Comparison of ENCODE assay signal across 18 cellular contexts in genomic region chr7:22422831-22423615, GRCh38.
A peak's percentile ranks its signal among the peaks of the same experiment; 100 is the strongest.
DNase-seq lines count a peak whose midpoint lies in the region; ATAC-seq, FAIRE-seq and TF ChIP-seq lines count a peak whose summit lies in the region.
"Had no signal": no experiment of that assay in that cellular context is flagged by ENCODE, and none has a peak within 500 bp of the region (broad histone marks: within the 10 kb centered on the region; RNA-seq: fewer than 3 reads in every experiment).

No MANE protein-coding gene starts in this region.

- H3K27ac ChIP-seq in A549 (no peak overlapping the region), IMR-90 (ENCODE audit: insufficient read depth, low read length) (no peak overlapping the region), OCI-LY7 (ENCODE audit: low read depth, low read length, poor library complexity, severe bottlenecking) (peak overlapping the region; percentile 87), vagina (no peak overlapping the region)
- no peak overlapping the region for H3K27ac ChIP-seq in CD4-positive, alpha-beta T cell (ENCODE audit: low read depth, low read length)
- H3K27ac ChIP-seq: BLaER1 treated with 17β-estradiol and CSF1 and Interleukin-3, amounts not matched to agents 10 nM and 100 nM had no signal

- intact Hi-C loops in IMR-90 (cut with micrococcal nuclease) = no loop called here
- intact Hi-C loops in OCI-LY7 (cut with micrococcal nuclease; ENCODE audit: unreplicated experiment) = loop anchor here (1.0 kb wide), 2 partner anchors 15 to 22 kb away; no protein-coding TSS in a partner anchor
- intact Hi-C loops in CD4-positive, alpha-beta T cell (cut with DNase I, micrococcal nuclease) = loop anchor here in 1 of 2 experiments (1.0 kb wide), 1 partner anchor 18 kb away; no protein-coding TSS in a partner anchor
- intact Hi-C loops in vagina (cut with DNase I) = no loop called here

- no peak for ATAC-seq in A549
- ATAC-seq in IMR-90 (ENCODE audit: low read depth) = no peak
- no peak for ATAC-seq in GM21390 (IDR thresholded peaks at IDR 0.05; ENCODE audit: unreplicated experiment)
- ATAC-seq in CD4-positive, alpha-beta T cell (ENCODE audit: poor library complexity) = no peak

- H3K56ac ChIP-seq in IMR-90 (ENCODE audit: extremely low read depth, insufficient read depth, low read length) = no peak overlapping the region

- 38% methylated on average over 7 of the region's 7 CpGs for WGBS in A549 (ENCODE audit: missing lambda C conversion rate)
- WGBS in IMR-90 (ENCODE audit: extremely low coverage in 2 of 2, insufficient read length in 1 of 2), 2 experiments = 60% methylated on average over 1 of the region's 7 CpGs; no CpG with 5 or more reads in 1 of the 2 experiments

- H3K23ac ChIP-seq in IMR-90 (ENCODE audit: low read depth, low read length) = no peak overlapping the region

- H3K27me3 Mint-ChIP-seq in CD4-positive, alpha-beta T cell = no peaks in the 10 kb centered on the region
- H3K27me3 Mint-ChIP-seq: B cell had no signal

- H3K4me1 ChIP-seq in A549 = no peaks in the 10 kb centered on the region
- H3K4me1 ChIP-seq in IMR-90 (ENCODE audit: control insufficient read depth, insufficient read depth, low read length) = no peaks in the 10 kb centered on the region
- peaks cover 88% of the 10 kb centered on the region for H3K4me1 ChIP-seq in OCI-LY7 (ENCODE audit: insufficient read depth, low read length, poor library complexity, severe bottlenecking)
- H3K4me1 ChIP-seq in vagina = no peaks in the 10 kb centered on the region

- no peak overlapping the region for H4K5ac ChIP-seq in IMR-90 (ENCODE audit: low read depth, low read length)

- H3K27ac Mint-ChIP-seq in CD4-positive, alpha-beta T cell = no peak overlapping the region
- H3K27ac Mint-ChIP-seq: B cell had no signal

- no peak for TF ChIP-seq RAD21 in A549 (conservative IDR thresholded peaks at IDR 0.05 in 1 of 2, IDR thresholded peaks at IDR 0.05 in 1 of 2)
- TF ChIP-seq RAD21 in IMR-90 (IDR thresholded peaks at IDR 0.05; ENCODE audit: low read length) = no peak

- H3K36me3 ChIP-seq in IMR-90 (ENCODE audit: control insufficient read depth, insufficient read depth, low read length) (no peaks in the 10 kb centered on the region), OCI-LY7 (ENCODE audit: insufficient read depth, low read length) (0 out of 2 replicates have a peak, but pooled peaks cover 4% of the 10 kb centered on the region), vagina (no peaks in the 10 kb centered on the region)
- H3K36me3 ChIP-seq: BLaER1 treated with 17β-estradiol and CSF1 and Interleukin-3, amounts not matched to agents 10 nM and 100 nM had no signal

- no peaks in the 10 kb centered on the region for H3K9me3 Mint-ChIP-seq in CD4-positive, alpha-beta T cell
- H3K9me3 Mint-ChIP-seq: H9 had no signal

- no peak overlapping the region for H2AK5ac ChIP-seq in IMR-90 (ENCODE audit: low read depth, low read length)

- FAIRE-seq in A549 (lab: Jason Lieb, UNC) = no peak
- FAIRE-seq: HTR-8/SVneo had no signal

- H3K9me2 ChIP-seq in OCI-LY7 (ENCODE audit: insufficient read depth, low read length) = no peaks in the 10 kb centered on the region

- TF ChIP-seq CTCF in A549 (IDR thresholded peaks at IDR 0.05) = no peak
- TF ChIP-seq CTCF in IMR-90 (conservative IDR thresholded peaks at IDR 0.05; ENCODE audit: low read depth, low read length) = no peak
- no peak for TF ChIP-seq CTCF in OCI-LY7 (conservative IDR thresholded peaks at IDR 0.05; ENCODE audit: low read length)
- TF ChIP-seq CTCF in epithelial cell of esophagus (IDR thresholded peaks at IDR 0.05; ENCODE audit: insufficient read depth, low read depth, low read length, missing control alignments) = no peak
- no peak for TF ChIP-seq CTCF in CD4-positive, alpha-beta T cell (IDR thresholded peaks at IDR 0.05)
- no peak for TF ChIP-seq CTCF in vagina (IDR thresholded peaks at IDR 0.05)

- no peaks in the 10 kb centered on the region for H3K27me3 ChIP-seq in IMR-90 (ENCODE audit: control insufficient read depth, insufficient read depth, low read length)
- no peaks in the 10 kb centered on the region for H3K27me3 ChIP-seq in CD4-positive, alpha-beta T cell (ENCODE audit: control insufficient read depth, insufficient read depth, low read length)
- H3K27me3 ChIP-seq in vagina = no peaks in the 10 kb centered on the region
- H3K27me3 ChIP-seq: BLaER1 treated with 17β-estradiol and CSF1 and Interleukin-3, amounts not matched to agents 10 nM and 100 nM had no signal

- no peak overlapping the region for H4K91ac ChIP-seq in IMR-90 (ENCODE audit: insufficient read depth, low read depth, low read length)

- BruUV-seq in IMR-90 (replicated peaks; lab: Mats Ljungman, UMichigan) (no TSS peak), OCI-LY7 (replicated peaks; lab: Mats Ljungman, UMichigan) (TSS peak; percentile 96)

- no peak overlapping the region for H3K4ac ChIP-seq in IMR-90 (ENCODE audit: low read depth, low read length)

- no peak overlapping the region for H3K14ac ChIP-seq in IMR-90 (replicated peaks; ENCODE audit: low read depth, low read length)

- no peaks in the 10 kb centered on the region for H4K20me1 ChIP-seq in IMR-90 (ENCODE audit: insufficient read depth, low read length)
- H4K20me1 ChIP-seq in OCI-LY7 (ENCODE audit: insufficient read depth, low read length) = no peaks in the 10 kb centered on the region
- H4K20me1 ChIP-seq: BLaER1 treated with 17β-estradiol and CSF1 and Interleukin-3, amounts not matched to agents 10 nM and 100 nM had no signal

- no peak overlapping the region for H2AFZ ChIP-seq in IMR-90 (replicated peaks; ENCODE audit: low read length, poor library complexity)
- H2AFZ ChIP-seq in OCI-LY7 (ENCODE audit: low read length) = peak overlapping the region; percentile 39; the same call in 1 of the 2 replicates

- DNase-seq in A549 (ENCODE audit: low read depth in 1 of 2, low spot score in 1 of 2) = no peak
- no peak for DNase-seq in IMR-90
- DNase-seq in OCI-LY7 (ENCODE audit: low spot score) = no peak
- peak; percentile 58 for DNase-seq in epithelial cell of esophagus (ENCODE audit: low read depth)
- no peak for DNase-seq in CD4-positive, alpha-beta T cell
- no peak for DNase-seq in vagina (ENCODE audit: extremely low spot score in 2 of 2)
- DNase-seq: 8988T; CD8-positive, alpha-beta memory T cell; COR-L47; DMS 273 treated with DMSO at 0.1 percent for 48 hours; DMS53; GDM1; GOT3; H9 had no signal

- in situ Hi-C loops in IMR-90 (cut with MboI; ENCODE audit: low sequenced_read_pairs) = no loop called here

- H2BK20ac ChIP-seq in IMR-90 (ENCODE audit: low read depth, low read length) = no peak overlapping the region

- no peak overlapping the region for H4K8ac ChIP-seq in IMR-90 (ENCODE audit: low read depth in 2 of 2, low read length in 2 of 2)

- H2BK120ac ChIP-seq in IMR-90 (ENCODE audit: low read depth, low read length) = no peak overlapping the region

- H3K18ac ChIP-seq in IMR-90 (ENCODE audit: low read depth, low read length) = no peak overlapping the region

- no peak overlapping the region for H3K4me3 ChIP-seq in A549
- H3K4me3 ChIP-seq in IMR-90 (ENCODE audit: insufficient read depth, low read depth, low read length) = no peak overlapping the region
- peak overlapping the region; percentile 28 for H3K4me3 ChIP-seq in OCI-LY7 (ENCODE audit: low read depth, low read length, poor library complexity, severe bottlenecking)
- H3K4me3 ChIP-seq in epithelial cell of esophagus (ENCODE audit: low read length) = no peak overlapping the region
- H3K4me3 ChIP-seq in vagina = no peak overlapping the region
- H3K4me3 ChIP-seq: BLaER1 treated with 17β-estradiol and CSF1 and Interleukin-3, amounts not matched to agents 10 nM and 100 nM had no signal

- TF ChIP-seq POLR2A in A549 (IDR thresholded peaks at IDR 0.05; ENCODE audit: low read length) (no peak), IMR-90 (IDR thresholded peaks at IDR 0.05; ENCODE audit: low read depth, low read length) (no peak), vagina (IDR thresholded peaks at IDR 0.05) (no peak)

- no peak overlapping the region for H3K4me2 ChIP-seq in A549
- no peak overlapping the region for H3K4me2 ChIP-seq in IMR-90 (ENCODE audit: low read depth, low read length)
- H3K4me2 ChIP-seq in OCI-LY7 (ENCODE audit: low read length) = peak overlapping the region; percentile 61
- H3K4me2 ChIP-seq: BLaER1 treated with 17β-estradiol and CSF1 and Interleukin-3, amounts not matched to agents 10 nM and 100 nM had no signal

- H3K4me3 Mint-ChIP-seq in CD4-positive, alpha-beta T cell = no peak overlapping the region
- H3K4me3 Mint-ChIP-seq: B cell; CD8-positive, alpha-beta memory T cell; H9 had no signal

- no peaks in the 10 kb centered on the region for H3K9me1 ChIP-seq in IMR-90 (ENCODE audit: insufficient read depth, low read length)

- CTCF ChIA-PET in A549 (lab: Yijun Ruan, JAX) = no interaction called here
- CTCF ChIA-PET in IMR-90 (lab: Yijun Ruan, JAX) = no interaction called here
- CTCF ChIA-PET in OCI-LY7 (lab: Charles Lee; ENCODE audit: unreplicated experiment) = interaction anchor here (0.5 to 2.0 kb wide), 3 partner anchors 9 to 22 kb away, joined by 3 to 8 read pairs (median 5); no protein-coding TSS in a partner anchor
- CTCF ChIA-PET in CD4-positive, alpha-beta T cell (lab: Charles Lee) = no interaction called here

- no peak overlapping the region for H3K9ac ChIP-seq in IMR-90 (ENCODE audit: low read depth, low read length)
- H3K9ac ChIP-seq: BLaER1 treated with 17β-estradiol and CSF1 and Interleukin-3, amounts not matched to agents 10 nM and 100 nM had no signal

- H3K9me3 ChIP-seq in A549 (no peaks in the 10 kb centered on the region), IMR-90 (ENCODE audit: control insufficient read depth, insufficient read depth, low read length) (no peaks in the 10 kb centered on the region), OCI-LY7 (ENCODE audit: low read length) (no peaks in the 10 kb centered on the region), vagina (no peaks in the 10 kb centered on the region)
- no peaks in the 10 kb centered on the region for H3K9me3 ChIP-seq in CD4-positive, alpha-beta T cell (ENCODE audit: control insufficient read depth, low read length)

- no peak overlapping the region for H2BK15ac ChIP-seq in IMR-90 (ENCODE audit: low read depth, low read length)

- no peak for TF ChIP-seq EP300 in A549 (IDR thresholded peaks at IDR 0.05)

- H3K4me1 Mint-ChIP-seq in CD4-positive, alpha-beta T cell (ENCODE audit: low read depth) = no peaks in the 10 kb centered on the region
- H3K4me1 Mint-ChIP-seq: CD8-positive, alpha-beta memory T cell had no signal

- H2BK5ac ChIP-seq in IMR-90 (ENCODE audit: low read depth, low read length, poor library complexity, severe bottlenecking) = no peak overlapping the region

- dilution Hi-C loops in IMR-90 (cut with HindIII; ENCODE audit: low sequenced_read_pairs, unreplicated experiment) = no loop called here

- POLR2A ChIA-PET in A549 (lab: Yijun Ruan, JAX) = no interaction called here
- POLR2A ChIA-PET in IMR-90 (lab: Charles Lee; ENCODE audit: unreplicated experiment) = no interaction called here
- POLR2A ChIA-PET in OCI-LY7 (lab: Charles Lee) = interaction anchor here (0.7 to 10.2 kb wide), 14 partner anchors 11 to 96 kb away, joined by 3 to 156 read pairs (median 8); no protein-coding TSS in a partner anchor
- POLR2A ChIA-PET in CD4-positive, alpha-beta T cell (lab: Charles Lee) = no interaction called here

- H3K79me1 ChIP-seq in IMR-90 (ENCODE audit: low read depth in 1 of 2, low read length in 2 of 2) = no peaks in the 10 kb centered on the region

- no peaks in the 10 kb centered on the region for H3K36me3 Mint-ChIP-seq in CD4-positive, alpha-beta T cell (ENCODE audit: low read depth)
- H3K36me3 Mint-ChIP-seq: CD8-positive, alpha-beta memory T cell had no signal

- no peaks in the 10 kb centered on the region; the same call in 1 of the 2 replicates for H3K79me2 ChIP-seq in OCI-LY7 (ENCODE audit: insufficient read depth, low read depth, low read length)

- no peak overlapping the region for H2AK9ac ChIP-seq in IMR-90 (replicated peaks; ENCODE audit: low read depth, low read length, poor library complexity)
